In genomic region chr14:77347746-77348145, GRCh38 we compare ENCODE assay signal across 20 cellular contexts. TPM values are rescaled to one million over a fixed set of nuclear protein-coding genes. Genes with fewer than 3 reads are reported as not detected.
DNase-seq lines count a peak whose midpoint lies in the region; ATAC-seq and TF ChIP-seq lines count a peak whose summit lies in the region.
"Had no signal": no experiment of that assay in that cellular context is flagged by ENCODE, and none has a peak within 500 bp of the region (broad histone marks: within the 10 kb centered on the region; RNA-seq: fewer than 3 reads in every experiment).

No MANE protein-coding gene starts in this region.

- peaks cover 0 to 38% (median 0%) of the 10 kb centered on the region in 3 donors for H3K36me3 ChIP-seq in tibial nerve

- H3K4me1 Mint-ChIP-seq in activated naive CD8-positive, alpha-beta T cell treated with anti-CD3 and anti-CD28 coated beads for 36 hours: peaks cover 2% of the 10 kb centered on the region
- H3K4me1 Mint-ChIP-seq in activated naive CD8-positive, alpha-beta T cell treated with anti-CD3 and anti-CD28 coated beads, Interleukin-2, amount 50 U/mL, for 24 hours: no peaks in the 10 kb centered on the region
- H3K4me1 Mint-ChIP-seq: activated CD4-positive, alpha-beta T cell treated with anti-CD3 and anti-CD28 coated beads for 36 hours had no signal

- H3K9me3 ChIP-seq in tibial nerve: no peaks in the 10 kb centered on the region
- H3K9me3 ChIP-seq: psoas muscle had no signal

- H3K36me3 Mint-ChIP-seq in activated naive CD8-positive, alpha-beta T cell treated with anti-CD3 and anti-CD28 coated beads for 36 hours: peaks cover 9% of the 10 kb centered on the region
- peaks cover 19% of the 10 kb centered on the region for H3K36me3 Mint-ChIP-seq in activated naive CD8-positive, alpha-beta T cell treated with anti-CD3 and anti-CD28 coated beads, Interleukin-2, amount 50 U/mL, for 24 hours (ENCODE audit: low read depth)

- DNase-seq in activated naive CD8-positive, alpha-beta T cell treated with anti-CD3 and anti-CD28 coated beads for 36 hours: no peak
- DNase-seq in activated naive CD8-positive, alpha-beta T cell treated with anti-CD3 and anti-CD28 coated beads, Interleukin-2, amount 50 U/mL, for 24 hours: no peak
- peak; percentile 79 for DNase-seq in SIG-M5 (lab: John Stamatoyannopoulos, UW)
- peak; percentile 67 for DNase-seq in fibroblast of villous mesenchyme (ENCODE audit: low read depth)
- DNase-seq in tibial nerve (ENCODE audit: low spot score in 2 of 2): no peak
- DNase-seq in NCI-H2029 (lab: John Stamatoyannopoulos, UW): no peak
- DNase-seq in T-helper 9 cell: no peak
- DNase-seq in GM03348 (ENCODE audit: low spot score): no peak
- DNase-seq: activated CD4-positive, alpha-beta T cell treated with anti-CD3 and anti-CD28 coated beads for 36 hours; activated CD8-positive, alpha-beta memory T cell treated with anti-CD3 and anti-CD28 coated beads, Interleukin-2, amount 50 U/mL, for 4 hours; amniotic stem cell; DMS 273 treated with DMSO at 0.1 percent for 48 hours; erythroblast; H9; left colon; NCI-H187 treated with DMSO at 0.1 percent for 48 hours; NCI-H446 treated with DMSO at 0.1 percent for 48 hours; psoas muscle had no signal

- H3K27me3 Mint-ChIP-seq in activated naive CD8-positive, alpha-beta T cell treated with anti-CD3 and anti-CD28 coated beads for 36 hours: no peaks in the 10 kb centered on the region
- H3K27me3 Mint-ChIP-seq in activated naive CD8-positive, alpha-beta T cell treated with anti-CD3 and anti-CD28 coated beads, Interleukin-2, amount 50 U/mL, for 24 hours: no peaks in the 10 kb centered on the region
- H3K27me3 Mint-ChIP-seq: activated CD4-positive, alpha-beta T cell treated with anti-CD3 and anti-CD28 coated beads for 36 hours had no signal

- H3K9me3 Mint-ChIP-seq in activated naive CD8-positive, alpha-beta T cell treated with anti-CD3 and anti-CD28 coated beads for 36 hours: no peaks in the 10 kb centered on the region
- H3K9me3 Mint-ChIP-seq in activated naive CD8-positive, alpha-beta T cell treated with anti-CD3 and anti-CD28 coated beads, Interleukin-2, amount 50 U/mL, for 24 hours: no peaks in the 10 kb centered on the region
- H3K9me3 Mint-ChIP-seq: H9 had no signal

- no peaks in the 10 kb centered on the region for H3K4me1 ChIP-seq in tibial nerve

- peak overlapping the region; percentile 38 for H3K27ac Mint-ChIP-seq in activated naive CD8-positive, alpha-beta T cell treated with anti-CD3 and anti-CD28 coated beads for 36 hours
- no peak overlapping the region for H3K27ac Mint-ChIP-seq in activated naive CD8-positive, alpha-beta T cell treated with anti-CD3 and anti-CD28 coated beads, Interleukin-2, amount 50 U/mL, for 24 hours
- H3K27ac Mint-ChIP-seq: activated CD4-positive, alpha-beta T cell treated with anti-CD3 and anti-CD28 coated beads for 36 hours; H9 had no signal

- H3K4me3 Mint-ChIP-seq in activated naive CD8-positive, alpha-beta T cell treated with anti-CD3 and anti-CD28 coated beads for 36 hours: no peak overlapping the region
- H3K4me3 Mint-ChIP-seq in activated naive CD8-positive, alpha-beta T cell treated with anti-CD3 and anti-CD28 coated beads, Interleukin-2, amount 50 U/mL, for 24 hours: no peak overlapping the region
- H3K4me3 Mint-ChIP-seq: activated CD4-positive, alpha-beta T cell treated with anti-CD3 and anti-CD28 coated beads for 36 hours; H9 had no signal

- no peak for ATAC-seq in activated naive CD8-positive, alpha-beta T cell treated with anti-CD3 and anti-CD28 coated beads, Interleukin-2, amount 50 U/mL, for 24 hours
- ATAC-seq: activated CD4-positive, alpha-beta T cell treated with anti-CD3 and anti-CD28 coated beads for 36 hours; left colon; psoas muscle had no signal

- no peak for TF ChIP-seq EP300 in tibial nerve (IDR thresholded peaks at IDR 0.05)

- TF ChIP-seq CTCF in fibroblast of villous mesenchyme (IDR thresholded peaks at IDR 0.05; ENCODE audit: insufficient read depth, low read depth, low read length) (no peak), tibial nerve (IDR thresholded peaks at IDR 0.05) (no peak)

- TF ChIP-seq POLR2A in tibial nerve (IDR thresholded peaks at IDR 0.05): no peak

- no peak overlapping the region for H3K27ac ChIP-seq in tibial nerve
- H3K27ac ChIP-seq: C4-2B, psoas muscle had no signal

- H3K4me3 ChIP-seq in fibroblast of villous mesenchyme (ENCODE audit: low read depth, low read length) (no peak overlapping the region), tibial nerve (no peak overlapping the region)
- H3K4me3 ChIP-seq: psoas muscle had no signal

- WGBS in tibial nerve, 2 donors: 50 to 60% methylated on average over 3 of the region's 3 CpGs

- H3K27me3 ChIP-seq in tibial nerve: no peaks in the 10 kb centered on the region

RNA-seq across cellular contexts. Expression of gene GSTZ1, which starts 26.9 kb away (rescaled TPM):
- 10 to 100 TPM; 20.2 to 22.3 TPM for total RNA-seq in activated naive CD8-positive, alpha-beta T cell treated with anti-CD3 and anti-CD28 coated beads for 36 hours
- total RNA-seq in fibroblast of villous mesenchyme (22.0 and 37.4 TPM in 2 replicates), tibial nerve (10 to 100 TPM in 3 of 4 donors, 1 to 10 TPM in 1; 9.4 to 24.7 (median 14.6) TPM)

RNA-seq across cellular contexts. Expression of gene POMT2, which starts 27.1 kb away (rescaled TPM):
- total RNA-seq in activated naive CD8-positive, alpha-beta T cell treated with anti-CD3 and anti-CD28 coated beads for 36 hours: 10 to 100 TPM; 14.2 to 18.1 TPM
- total RNA-seq in fibroblast of villous mesenchyme (17.7 and 18.1 TPM in 2 replicates), tibial nerve (10 to 100 TPM; 23.9 to 38.7 (median 28.9) TPM)

RNA-seq across cellular contexts. Expression of gene TMED8, which starts 29.1 kb away (rescaled TPM):
- 10 to 100 TPM; 25.0 to 26.0 TPM for total RNA-seq in activated naive CD8-positive, alpha-beta T cell treated with anti-CD3 and anti-CD28 coated beads for 36 hours
- total RNA-seq in fibroblast of villous mesenchyme (9.3 and 12.5 TPM in 2 replicates), tibial nerve (10 to 100 TPM; 11.7 to 14.0 (median 12.4) TPM)

RNA-seq across cellular contexts. Expression of gene SAMD15, which starts 29.4 kb away (rescaled TPM):
- under 1 TPM; 0.34 to 0.45 TPM for total RNA-seq in activated naive CD8-positive, alpha-beta T cell treated with anti-CD3 and anti-CD28 coated beads for 36 hours
- total RNA-seq in fibroblast of villous mesenchyme: 1.3 and 1.6 TPM in 2 replicates
- 1 to 10 TPM in 3 of 4 donors, not detected in 1; 1.1 to 3.1 (median 1.5) TPM for total RNA-seq in tibial nerve
- total RNA-seq: skeletal muscle tissue had no signal

Comparison
In these comparisons a context has a peak if more than half of its experiments do, and no peak if none do; other contexts are left out.
1. DNase-seq: peak in SIG-M5 (single experiment) and fibroblast of villous mesenchyme (single experiment); none in activated naive CD8-positive, alpha-beta T cell treated with anti-CD3 and anti-CD28 coated beads for 36 hours (single experiment), activated naive CD8-positive, alpha-beta T cell treated with anti-CD3 and anti-CD28 coated beads, Interleukin-2, amount 50 U/mL, for 24 hours (single experiment), tibial nerve (0 of 2), NCI-H2029 (single experiment), T-helper 9 cell (single experiment) and GM03348 (single experiment).